Comparison of ENCODE assay signal across 20 cellular contexts in genomic region chr11:109209572-109209971, GRCh38.
"Had no signal": no experiment of that assay in that cellular context is flagged by ENCODE, and none has a peak within 500 bp of the region (broad histone marks: within the 10 kb centered on the region; RNA-seq: fewer than 3 reads in every experiment).

No MANE protein-coding gene starts in this region.

- ATAC-seq: Panc1, PC-3, Right ventricle myocardium inferior, SK-N-SH treated with all-trans-retinoic acid at 6 μM for 48 hours had no signal

- H3K9me3 ChIP-seq: SJCRH30 had no signal

- H3K4me1 ChIP-seq: SJCRH30 had no signal

- H3K4me3 ChIP-seq: SJCRH30 had no signal

- DNase-seq: KBM-7; NCI-H1092 treated with DMSO at 0.1 percent for 48 hours; NCI-H1436; NCI-H187; NCI-H2029; NCI-H2081 treated with DMSO at 0.1 percent for 48 hours; NCI-H2171; NCI-H226; NCI-H446; NCI-H510A; NCI-H524 treated with DMSO at 0.1 percent for 48 hours; NCI-H69; NCI-H774; NK-92 treated with Interleukin-12 subunit alpha and Interleukin-12 subunit beta, amount 100 ng/mL, for 24 hours; PC-3; SHP77 treated with DMSO at 0.1 percent for 48 hours; SJCRH30 had no signal

- H3K27me3 ChIP-seq: SJCRH30 had no signal

- H3K27ac ChIP-seq: SJCRH30 had no signal

- H3K36me3 ChIP-seq: SJCRH30 had no signal
